Comparison of ENCODE assay signal across 2 cellular contexts in genomic region chr6:2575191-2575590, GRCh38.
TF ChIP-seq lines count a peak whose summit lies in the region.

No MANE protein-coding gene starts in this region.

TF ChIP-seq in SK-N-SH, 30 proteins besides CTCF, POLR2A, EP300 and RAD21:
- TF ChIP-seq REST (IDR thresholded peaks at IDR 0.05; ENCODE audit: low read depth, low read length): no peak
TF ChIP-seq in SK-N-SH: peak in this region for 0.

TF ChIP-seq in SK-N-SH treated with all-trans-retinoic acid at 6 μM for 48 hours, 23 proteins besides CTCF, POLR2A, EP300 and RAD21 (continued from another document):
- TF ChIP-seq CREB5 (CRISPR knock-in tag; IDR thresholded peaks at IDR 0.05; ENCODE audit: low read depth) (no peak), OSR1 (CRISPR knock-in tag; IDR thresholded peaks at IDR 0.05) (no peak), CSDC2 (CRISPR knock-in tag; IDR thresholded peaks at IDR 0.05) (no peak), TOX (CRISPR knock-in tag; IDR thresholded peaks at IDR 0.05; ENCODE audit: borderline replicate concordance) (no peak), RARB (CRISPR knock-in tag; IDR thresholded peaks at IDR 0.05) (no peak), ZC3H10 (CRISPR knock-in tag; IDR thresholded peaks at IDR 0.05) (no peak), ARNTL (CRISPR knock-in tag; IDR thresholded peaks at IDR 0.05; ENCODE audit: borderline replicate concordance, low read depth) (no peak), ZFP3 (CRISPR knock-in tag; IDR thresholded peaks at IDR 0.05) (no peak), PPARA (CRISPR knock-in tag; IDR thresholded peaks at IDR 0.05; ENCODE audit: borderline replicate concordance) (no peak), GLIS3 (CRISPR knock-in tag; IDR thresholded peaks at IDR 0.05) (no peak), ESRRG (CRISPR knock-in tag; IDR thresholded peaks at IDR 0.05) (no peak), ZNF70 (CRISPR knock-in tag; IDR thresholded peaks at IDR 0.05) (no peak), ZNF565 (CRISPR knock-in tag; conservative IDR thresholded peaks at IDR 0.05; ENCODE audit: low read depth) (no peak), PATZ1 (CRISPR knock-in tag; IDR thresholded peaks at IDR 0.05; ENCODE audit: borderline replicate concordance) (no peak), TSHZ2 (CRISPR knock-in tag; IDR thresholded peaks at IDR 0.05) (no peak), ZFP30 (CRISPR knock-in tag; IDR thresholded peaks at IDR 0.05) (no peak)
